ENCODE assay signal across 1 cellular context in genomic region chr2:53727921-53728320, GRCh38.
TF ChIP-seq lines count a peak whose summit lies in the region.

No MANE protein-coding gene starts in this region.

TF ChIP-seq in GM23338, 12 proteins besides CTCF, POLR2A, EP300 and RAD21 (continued from another document):
- TF ChIP-seq REST (IDR thresholded peaks at IDR 0.05; ENCODE audit: unreplicated experiment), result no peak
